8 cellular contexts compared by ENCODE assay signal in genomic region chr7:140726304-140726703, GRCh38. TPM values are rescaled to one million over a fixed set of nuclear protein-coding genes. Genes with fewer than 3 reads are reported as not detected.
DNase-seq lines count a peak whose midpoint lies in the region; ATAC-seq and TF ChIP-seq lines count a peak whose summit lies in the region.

No MANE protein-coding gene starts in this region.

- no peak overlapping the region for H2BK20ac ChIP-seq in IMR-90 (ENCODE audit: low read depth, low read length)

- H2AK9ac ChIP-seq in IMR-90 (replicated peaks; ENCODE audit: low read depth, low read length, poor library complexity) = no peak overlapping the region

- no peak overlapping the region for H2AK5ac ChIP-seq in IMR-90 (ENCODE audit: low read depth, low read length)

- TF ChIP-seq RAD21 in IMR-90 (IDR thresholded peaks at IDR 0.05; ENCODE audit: low read length) = 0 out of 2 replicates have a peak, but pooled peaks have one; percentile 26

- no peak overlapping the region for H4K91ac ChIP-seq in IMR-90 (ENCODE audit: insufficient read depth, low read depth, low read length)

- H3K18ac ChIP-seq in IMR-90 (ENCODE audit: low read depth, low read length) = no peak overlapping the region

- no peak overlapping the region for H3K4me3 ChIP-seq in IMR-90 (ENCODE audit: insufficient read depth, low read depth, low read length)

- no peak overlapping the region for H4K5ac ChIP-seq in IMR-90 (ENCODE audit: low read depth, low read length)

- no peak overlapping the region for H2BK15ac ChIP-seq in IMR-90 (ENCODE audit: low read depth, low read length)

- H3K9me1 ChIP-seq in IMR-90 (ENCODE audit: insufficient read depth, low read length) = no peaks in the 10 kb centered on the region; the same call in 1 of the 2 replicates

- H3K4me1 ChIP-seq in IMR-90 (ENCODE audit: control insufficient read depth, insufficient read depth, low read length) = no peaks in the 10 kb centered on the region; the same call in 1 of the 2 replicates

- BruUV-seq in IMR-90 (replicated peaks; lab: Mats Ljungman, UMichigan) = no TSS peak

- peaks cover 29% of the 10 kb centered on the region for H3K4me1 Mint-ChIP-seq in activated naive CD8-positive, alpha-beta T cell treated with anti-CD3 and anti-CD28 coated beads, Interleukin-2, amount 50 U/mL, for 24 hours

- no peak overlapping the region for H3K27ac ChIP-seq in IMR-90 (ENCODE audit: insufficient read depth, low read length)

- POLR2A ChIA-PET in IMR-90 (lab: Charles Lee; ENCODE audit: unreplicated experiment) = no interaction called here

- no peak overlapping the region for H3K4me2 ChIP-seq in IMR-90 (ENCODE audit: low read depth, low read length)

- peaks cover 0 to 3% of the 10 kb centered on the region in 2 experiments; a peak in 2 of 4 replicates for H3K79me1 ChIP-seq in IMR-90 (ENCODE audit: low read depth in 1 of 2, low read length in 2 of 2)

- dilution Hi-C loops in IMR-90 (cut with HindIII; ENCODE audit: low sequenced_read_pairs, unreplicated experiment) = no loop called here

- no peaks in the 10 kb centered on the region for H3K36me3 Mint-ChIP-seq in activated naive CD8-positive, alpha-beta T cell treated with anti-CD3 and anti-CD28 coated beads, Interleukin-2, amount 50 U/mL, for 24 hours (ENCODE audit: low read depth)

- no peak overlapping the region for H3K23ac ChIP-seq in IMR-90 (ENCODE audit: low read depth, low read length)

- H3K9me3 Mint-ChIP-seq in activated naive CD8-positive, alpha-beta T cell treated with anti-CD3 and anti-CD28 coated beads, Interleukin-2, amount 50 U/mL, for 24 hours = no peaks in the 10 kb centered on the region

- no peak overlapping the region for H4K8ac ChIP-seq in IMR-90 (ENCODE audit: low read depth in 2 of 2, low read length in 2 of 2)

- DNase-seq in DMS114 treated with DMSO at 0.1 percent for 48 hours (lab: John Stamatoyannopoulos, UW; ENCODE audit: unreplicated experiment) = peak; percentile 19
- DNase-seq in IMR-90 = peak; percentile 23
- no peak for DNase-seq in activated naive CD8-positive, alpha-beta T cell treated with anti-CD3 and anti-CD28 coated beads, Interleukin-2, amount 50 U/mL, for 24 hours
- peak; percentile 9 to 19 for DNase-seq in lung microvascular endothelial cell (ENCODE audit: low read depth in 2 of 2)
- DNase-seq in NCI-H1436 (lab: John Stamatoyannopoulos, UW) = no peak
- no peak for DNase-seq in HuH-7.5 (ENCODE audit: low spot score)
- no peak for DNase-seq in activated T-cell treated with anti-CD3 and anti-CD28 coated beads for 4 hours

- no peak for TF ChIP-seq POLR2A in IMR-90 (IDR thresholded peaks at IDR 0.05; ENCODE audit: low read depth, low read length)

- TF ChIP-seq CTCF in IMR-90 (conservative IDR thresholded peaks at IDR 0.05; ENCODE audit: low read depth, low read length) = peak; percentile 36

- no peaks in the 10 kb centered on the region for H3K27me3 Mint-ChIP-seq in activated naive CD8-positive, alpha-beta T cell treated with anti-CD3 and anti-CD28 coated beads, Interleukin-2, amount 50 U/mL, for 24 hours

- H2BK120ac ChIP-seq in IMR-90 (ENCODE audit: low read depth, low read length) = no peak overlapping the region

- no peak overlapping the region for H2AFZ ChIP-seq in IMR-90 (replicated peaks; ENCODE audit: low read length, poor library complexity)

- peaks cover 6% of the 10 kb centered on the region for H3K36me3 ChIP-seq in IMR-90 (ENCODE audit: control insufficient read depth, insufficient read depth, low read length)

- H3K14ac ChIP-seq in IMR-90 (replicated peaks; ENCODE audit: low read depth, low read length) = no peak overlapping the region

- H3K4me3 Mint-ChIP-seq in activated naive CD8-positive, alpha-beta T cell treated with anti-CD3 and anti-CD28 coated beads, Interleukin-2, amount 50 U/mL, for 24 hours = no peak overlapping the region

- WGBS in IMR-90 (ENCODE audit: extremely low coverage in 2 of 2, insufficient read length in 1 of 2), 2 experiments = no CpG with 5 or more reads among the region's 2 CpGs

- ATAC-seq in IMR-90 (ENCODE audit: low read depth) = no peak
- ATAC-seq in activated naive CD8-positive, alpha-beta T cell treated with anti-CD3 and anti-CD28 coated beads, Interleukin-2, amount 50 U/mL, for 24 hours = no peak
- no peak for ATAC-seq in HG03521 (IDR thresholded peaks at IDR 0.05; ENCODE audit: unreplicated experiment)

- H3K4ac ChIP-seq in IMR-90 (ENCODE audit: low read depth, low read length) = no peak overlapping the region

- CTCF ChIA-PET in IMR-90 (lab: Yijun Ruan, JAX) = interaction anchor here (1.0 to 1.7 kb wide), 4 partner anchors 12 to 69 kb away, joined by 3 to 11 read pairs (median 4); no protein-coding TSS in a partner anchor

- H3K27ac Mint-ChIP-seq in activated naive CD8-positive, alpha-beta T cell treated with anti-CD3 and anti-CD28 coated beads, Interleukin-2, amount 50 U/mL, for 24 hours = peak overlapping the region; percentile 45

- H3K56ac ChIP-seq in IMR-90 (ENCODE audit: extremely low read depth, insufficient read depth, low read length) = no peak overlapping the region

- no peak overlapping the region for H3K9ac ChIP-seq in IMR-90 (ENCODE audit: low read depth, low read length)

- H4K20me1 ChIP-seq in IMR-90 (ENCODE audit: insufficient read depth, low read length) = no peaks in the 10 kb centered on the region

- no peaks in the 10 kb centered on the region for H3K9me3 ChIP-seq in IMR-90 (ENCODE audit: control insufficient read depth, insufficient read depth, low read length)

- H2BK5ac ChIP-seq in IMR-90 (ENCODE audit: low read depth, low read length, poor library complexity, severe bottlenecking) = no peak overlapping the region

- in situ Hi-C loops in IMR-90 (cut with MboI; ENCODE audit: low sequenced_read_pairs) = no loop called here

- no peaks in the 10 kb centered on the region for H3K27me3 ChIP-seq in IMR-90 (ENCODE audit: control insufficient read depth, insufficient read depth, low read length)

- intact Hi-C loops in IMR-90 (cut with micrococcal nuclease) = loop anchor here (5.0 kb wide), 1 partner anchor 806 kb away; no protein-coding TSS in a partner anchor

TF ChIP-seq in IMR-90, 13 proteins besides CTCF, POLR2A, EP300 and RAD21:
- TF ChIP-seq RFX5 (IDR thresholded peaks at IDR 0.05; ENCODE audit: low read depth, low read length) (no peak), ELK1 (IDR thresholded peaks at IDR 0.05; ENCODE audit: borderline replicate concordance, low read depth, low read length) (no peak), CEBPB (IDR thresholded peaks at IDR 0.05; ENCODE audit: low read depth, low read length) (no peak), RCOR1 (IDR thresholded peaks at IDR 0.05; ENCODE audit: insufficient replicate concordance, low read length) (no peak), SMC3 (IDR thresholded peaks at IDR 0.05; ENCODE audit: low read depth, low read length) (no peak), USF2 (IDR thresholded peaks at IDR 0.05; ENCODE audit: low read depth, low read length) (no peak), FOS (IDR thresholded peaks at IDR 0.05; ENCODE audit: low read depth, low read length) (no peak), MAFK (IDR thresholded peaks at IDR 0.05; ENCODE audit: low read depth, low read length) (no peak)

RNA-seq across cellular contexts. Expression of gene NDUFB2, which starts 29.8 kb away (rescaled TPM):
- total RNA-seq in IMR-90 (2012; rRNA removed) (81.7 and 136 TPM in 2 replicates), lung microvascular endothelial cell (102 and 167 TPM in 2 replicates)
- polyA plus RNA-seq in IMR-90 (2012; rRNA removed) = 143 and 170 TPM in 2 replicates
- polyA plus RNA-seq in IMR-90 (2012; cell fraction: cytosol; rRNA removed) = 591 and 666 TPM in 2 replicates
- 135 and 207 TPM in 2 replicates for polyA plus RNA-seq in IMR-90 (2012; cell fraction: nucleus; rRNA removed; ENCODE audit: low replicate concordance)

RNA-seq across cellular contexts. Expression of gene ADCK2, which starts 53.6 kb away (rescaled TPM):
- total RNA-seq in IMR-90 (2012; rRNA removed) (7.5 and 10.0 TPM in 2 replicates), lung microvascular endothelial cell (24.2 and 45.4 TPM in 2 replicates)
- 6.9 and 7.1 TPM in 2 replicates for polyA plus RNA-seq in IMR-90 (2012; rRNA removed)
- polyA plus RNA-seq in IMR-90 (2012; cell fraction: cytosol; rRNA removed) = 5.8 and 9.5 TPM in 2 replicates
- 5.3 and 5.7 TPM in 2 replicates for polyA plus RNA-seq in IMR-90 (2012; cell fraction: nucleus; rRNA removed; ENCODE audit: low replicate concordance)

Comparison
In these comparisons a context has a peak if more than half of its experiments do, and no peak if none do; other contexts are left out.
1. DNase-seq: peak in DMS114 treated with DMSO at 0.1 percent for 48 hours (single experiment), IMR-90 (single experiment) and lung microvascular endothelial cell (2 of 2); none in activated naive CD8-positive, alpha-beta T cell treated with anti-CD3 and anti-CD28 coated beads, Interleukin-2, amount 50 U/mL, for 24 hours (single experiment), NCI-H1436 (single experiment), HuH-7.5 (single experiment) and activated T-cell treated with anti-CD3 and anti-CD28 coated beads for 4 hours (single experiment).